Comparison of ENCODE assay signal across 15 cellular contexts in genomic region chr22:30268331-30268730, GRCh38. TPM values are rescaled to one million over a fixed set of nuclear protein-coding genes. Genes with fewer than 3 reads are reported as not detected.
DNase-seq lines count a peak whose midpoint lies in the region; ATAC-seq, FAIRE-seq and TF ChIP-seq lines count a peak whose summit lies in the region.
"Had no signal": no experiment of that assay in that cellular context is flagged by ENCODE, and none has a peak within 500 bp of the region (broad histone marks: within the 10 kb centered on the region; RNA-seq: fewer than 3 reads in every experiment).

No MANE protein-coding gene starts in this region.

- TF ChIP-seq POLR2A in GM12891 (IDR thresholded peaks at IDR 0.05; ENCODE audit: low read depth, low read length): no peak

- H3K4me1 Mint-ChIP-seq in T-helper 2 cell treated with Interferon-gamma antibody and Interleukin-4, amounts not matched to agents 5 μg/mL and 100 μg/mL, for 36 hours (ENCODE audit: low read depth): peaks cover 46% of the 10 kb centered on the region
- H3K4me1 Mint-ChIP-seq in activated naive CD8-positive, alpha-beta T cell treated with anti-CD3 and anti-CD28 coated beads, Interleukin-2, amount 10 ng/mL, durations not matched to agents 7 days and 5 days: peaks cover 42% of the 10 kb centered on the region
- peaks cover under 1% of the 10 kb centered on the region for H3K4me1 Mint-ChIP-seq in neural progenitor cell

- no peaks in the 10 kb centered on the region for H3K9me3 ChIP-seq in neural progenitor cell (ENCODE audit: low read depth)
- H3K9me3 ChIP-seq: tibial nerve had no signal

- H3K4me1 ChIP-seq in neural progenitor cell: no peaks in the 10 kb centered on the region

- H3K27me3 Mint-ChIP-seq in T-helper 2 cell treated with Interferon-gamma antibody and Interleukin-4, amounts not matched to agents 5 μg/mL and 100 μg/mL, for 36 hours (ENCODE audit: low read depth): no peaks in the 10 kb centered on the region
- H3K27me3 Mint-ChIP-seq in activated naive CD8-positive, alpha-beta T cell treated with anti-CD3 and anti-CD28 coated beads, Interleukin-2, amount 10 ng/mL, durations not matched to agents 7 days and 5 days: no peaks in the 10 kb centered on the region
- peaks cover 6% of the 10 kb centered on the region for H3K27me3 Mint-ChIP-seq in neural progenitor cell (ENCODE audit: insufficient read depth, low read depth)

- TF ChIP-seq CTCF in neural progenitor cell (IDR thresholded peaks at IDR 0.05): no peak

- DNase-seq in T-helper 2 cell treated with Interferon-gamma antibody and Interleukin-4, amounts not matched to agents 5 μg/mL and 100 μg/mL, for 36 hours (ENCODE audit: low spot score): no peak
- DNase-seq in T-helper 2 cell (no peak), GM12891 (ENCODE audit: insufficient read length, low spot score) (no peak), neural progenitor cell (ENCODE audit: low spot score) (no peak), germinal center (ENCODE audit: low spot score) (no peak), NCI-H2107 (lab: John Stamatoyannopoulos, UW) (no peak), NCI-H524 treated with DMSO at 0.1 percent for 48 hours (lab: John Stamatoyannopoulos, UW) (no peak)
- DNase-seq in activated naive CD8-positive, alpha-beta T cell treated with anti-CD3 and anti-CD28 coated beads, Interleukin-2, amount 10 ng/mL, durations not matched to agents 7 days and 5 days: no peak
- DNase-seq: 8988T, EL, NCI-H2029 treated with DMSO at 0.1 percent for 48 hours, NCI-H524 had no signal

- no peak overlapping the region for H3K27ac ChIP-seq in neural progenitor cell

- H3K36me3 Mint-ChIP-seq in T-helper 2 cell treated with Interferon-gamma antibody and Interleukin-4, amounts not matched to agents 5 μg/mL and 100 μg/mL, for 36 hours (ENCODE audit: low read depth): peaks cover 81% of the 10 kb centered on the region
- H3K36me3 Mint-ChIP-seq in activated naive CD8-positive, alpha-beta T cell treated with anti-CD3 and anti-CD28 coated beads, Interleukin-2, amount 10 ng/mL, durations not matched to agents 7 days and 5 days: peaks cover 50% of the 10 kb centered on the region
- no peaks in the 10 kb centered on the region for H3K36me3 Mint-ChIP-seq in neural progenitor cell

- H3K27ac Mint-ChIP-seq in T-helper 2 cell treated with Interferon-gamma antibody and Interleukin-4, amounts not matched to agents 5 μg/mL and 100 μg/mL, for 36 hours: peak overlapping the region; percentile 99
- peak overlapping the region; percentile 97 for H3K27ac Mint-ChIP-seq in activated naive CD8-positive, alpha-beta T cell treated with anti-CD3 and anti-CD28 coated beads, Interleukin-2, amount 10 ng/mL, durations not matched to agents 7 days and 5 days
- H3K27ac Mint-ChIP-seq in neural progenitor cell: peak overlapping the region; percentile 50

- ATAC-seq in activated naive CD8-positive, alpha-beta T cell treated with anti-CD3 and anti-CD28 coated beads, Interleukin-2, amount 10 ng/mL, durations not matched to agents 7 days and 5 days (ENCODE audit: low read depth): no peak

- no peaks in the 10 kb centered on the region for H3K9me3 Mint-ChIP-seq in T-helper 2 cell treated with Interferon-gamma antibody and Interleukin-4, amounts not matched to agents 5 μg/mL and 100 μg/mL, for 36 hours
- no peaks in the 10 kb centered on the region for H3K9me3 Mint-ChIP-seq in activated naive CD8-positive, alpha-beta T cell treated with anti-CD3 and anti-CD28 coated beads, Interleukin-2, amount 10 ng/mL, durations not matched to agents 7 days and 5 days
- no peaks in the 10 kb centered on the region for H3K9me3 Mint-ChIP-seq in neural progenitor cell

- H3K36me3 ChIP-seq in neural progenitor cell: no peaks in the 10 kb centered on the region
- H3K36me3 ChIP-seq: tibial nerve had no signal

- H3K79me2 ChIP-seq in neural progenitor cell (ENCODE audit: low read depth): no peaks in the 10 kb centered on the region

- H3K27me3 ChIP-seq in neural progenitor cell: peaks cover 2% of the 10 kb centered on the region
- H3K27me3 ChIP-seq: tibial nerve had no signal

- H3F3A ChIP-seq in neural progenitor cell (ENCODE audit: low read depth): no peaks in the 10 kb centered on the region

- H3K4me3 ChIP-seq in neural progenitor cell: no peak overlapping the region

- POLR2A ChIA-PET in activated naive CD8-positive, alpha-beta T cell treated with anti-CD3 and anti-CD28 coated beads, Interleukin-2, amount 10 ng/mL, durations not matched to agents 7 days and 5 days (lab: Charles Lee): interaction anchor here (1.1 to 3.0 kb wide), 9 partner anchors 10 to 164 kb away, joined by 3 to 14 read pairs (median 6); partner anchors contain the start of gene CASTOR1

- H4K20me1 ChIP-seq in neural progenitor cell (ENCODE audit: low read depth): no peaks in the 10 kb centered on the region

- no peak overlapping the region for H3K9ac ChIP-seq in neural progenitor cell

- no peak overlapping the region for H2AFZ ChIP-seq in neural progenitor cell (replicated peaks)

- H3K4me3 Mint-ChIP-seq in T-helper 2 cell treated with Interferon-gamma antibody and Interleukin-4, amounts not matched to agents 5 μg/mL and 100 μg/mL, for 36 hours: peak overlapping the region; percentile 97
- H3K4me3 Mint-ChIP-seq in activated naive CD8-positive, alpha-beta T cell treated with anti-CD3 and anti-CD28 coated beads, Interleukin-2, amount 10 ng/mL, durations not matched to agents 7 days and 5 days: peak overlapping the region; percentile 88
- no peak overlapping the region for H3K4me3 Mint-ChIP-seq in neural progenitor cell

- FAIRE-seq in GM12891 (lab: Jason Lieb, UNC): peak; percentile 35
- FAIRE-seq: TTC549 had no signal

- no peak overlapping the region for H3K4me2 ChIP-seq in neural progenitor cell

TF ChIP-seq in GM12891, 5 proteins besides CTCF, POLR2A, EP300 and RAD21:
- TF ChIP-seq SPI1 (IDR thresholded peaks at IDR 0.05; ENCODE audit: low read depth, low read length) (no peak), POU2F2 (IDR thresholded peaks at IDR 0.05; ENCODE audit: low read depth, low read length) (no peak), POLR2AphosphoS5 (IDR thresholded peaks at IDR 0.05; ENCODE audit: low read depth, low read length) (no peak)
TF ChIP-seq in GM12891: peak in this region for 0.

RNA-seq across cellular contexts. Expression of gene OSM, which starts 1.7 kb away (rescaled TPM):
- polyA plus RNA-seq in GM12891 (2012; ENCODE audit: low read depth, missing spikeins): 0.28 TPM
- 100 to 1,000 TPM; 125 to 142 TPM for total RNA-seq in activated naive CD8-positive, alpha-beta T cell treated with anti-CD3 and anti-CD28 coated beads, Interleukin-2, amount 10 ng/mL, durations not matched to agents 7 days and 5 days
- not detected in 2 replicates for total RNA-seq in neural progenitor cell (ENCODE audit: low replicate concordance)
- total RNA-seq: kidney epithelial cell had no signal

RNA-seq across cellular contexts. Expression of gene CASTOR1, which starts 21.0 kb away (rescaled TPM):
- 4.6 TPM for polyA plus RNA-seq in GM12891 (2012; ENCODE audit: low read depth, missing spikeins)
- total RNA-seq in activated naive CD8-positive, alpha-beta T cell treated with anti-CD3 and anti-CD28 coated beads, Interleukin-2, amount 10 ng/mL, durations not matched to agents 7 days and 5 days: 10 to 100 TPM; 24.2 to 27.5 TPM
- total RNA-seq in neural progenitor cell (ENCODE audit: low replicate concordance): 6.2 and 23.1 TPM in 2 replicates

RNA-seq across cellular contexts. Expression of gene LIF, which starts 21.8 kb away (rescaled TPM):
- 2.4 TPM for polyA plus RNA-seq in GM12891 (2012; ENCODE audit: low read depth, missing spikeins)
- 100 to 1,000 TPM; 508 to 564 TPM for total RNA-seq in activated naive CD8-positive, alpha-beta T cell treated with anti-CD3 and anti-CD28 coated beads, Interleukin-2, amount 10 ng/mL, durations not matched to agents 7 days and 5 days
- 0.21 and 0.50 TPM in 2 replicates for total RNA-seq in neural progenitor cell (ENCODE audit: low replicate concordance)

RNA-seq across cellular contexts. Expression of gene TBC1D10A, which starts 58.4 kb away (rescaled TPM):
- 12.7 TPM for polyA plus RNA-seq in GM12891 (2012; ENCODE audit: low read depth, missing spikeins)
- total RNA-seq in activated naive CD8-positive, alpha-beta T cell treated with anti-CD3 and anti-CD28 coated beads, Interleukin-2, amount 10 ng/mL, durations not matched to agents 7 days and 5 days: 10 to 100 TPM; 54.0 to 54.2 TPM
- 6.2 and 10.2 TPM in 2 replicates for total RNA-seq in neural progenitor cell (ENCODE audit: low replicate concordance)

Comparison
In these comparisons a context has a peak if more than half of its experiments do, and no peak if none do; other contexts are left out.
1. RNA of gene OSM, which starts 1.7 kb away (total RNA-seq): 125 to 142 TPM in activated naive CD8-positive, alpha-beta T cell treated with anti-CD3 and anti-CD28 coated beads, Interleukin-2, amount 10 ng/mL, durations not matched to agents 7 days and 5 days; not detected in neural progenitor cell; every median in the first group is over 100 times any median in the second.
2. RNA of gene LIF, which starts 21.8 kb away (total RNA-seq): 508 to 564 TPM in activated naive CD8-positive, alpha-beta T cell treated with anti-CD3 and anti-CD28 coated beads, Interleukin-2, amount 10 ng/mL, durations not matched to agents 7 days and 5 days; 0.21 to 0.50 TPM in neural progenitor cell; every median in the first group is over 100 times any median in the second.
3. Peak in every context shown above with its lines, with median percentiles within 50 percentile points of each other: H3K27ac Mint-ChIP-seq.